Comparison of ENCODE assay signal across 25 cellular contexts in genomic region chr5:43731573-43731972, GRCh38.
"Had no signal": no experiment of that assay in that cellular context is flagged by ENCODE, and none has a peak within 500 bp of the region (broad histone marks: within the 10 kb centered on the region; RNA-seq: fewer than 3 reads in every experiment).

No MANE protein-coding gene starts in this region.

- FAIRE-seq: endometrium, islet of Langerhans, keratinocyte had no signal

- ATAC-seq: effector memory CD8-positive, alpha-beta T cell; esophagus mucosa; gastrocnemius medialis; heart right ventricle; left cardiac atrium; left lung; left ventricle myocardium superior; lower lobe of right lung; mucosa of descending colon had no signal

- H3K27ac ChIP-seq: colonic mucosa, epithelial cell of prostate, esophagus squamous epithelium, gastrocnemius medialis, heart right ventricle, left lung, lower lobe of right lung had no signal

- H3K36me3 ChIP-seq: colonic mucosa, esophagus squamous epithelium, gastrocnemius medialis, heart right ventricle, left lung, lower lobe of right lung had no signal

- H3K27me3 ChIP-seq: colonic mucosa, esophagus squamous epithelium, gastrocnemius medialis, heart right ventricle, left lung had no signal

- H3K9me3 ChIP-seq: colonic mucosa, esophagus squamous epithelium, gastrocnemius medialis, heart right ventricle, left lung, lower lobe of right lung, mucosa of descending colon had no signal

- H3K4me3 ChIP-seq: colonic mucosa, esophagus squamous epithelium, gastrocnemius medialis, heart right ventricle, left lung, lower lobe of right lung, mucosa of descending colon had no signal

- DNase-seq: colonic mucosa; cortex of kidney; effector CD8-positive, alpha-beta T cell; effector memory CD8-positive, alpha-beta T cell; endodermal cell; erythroblast; esophagus squamous epithelium; foreskin fibroblast; foreskin melanocyte; gastrocnemius medialis; glutamatergic neuron; head of caudate nucleus; heart right ventricle; hippocampal formation; left cardiac atrium; left lung; left ventricle myocardium superior; lower lobe of right lung; mucosa of descending colon; naive B cell had no signal

- H3K4me1 ChIP-seq: colonic mucosa, esophagus squamous epithelium, gastrocnemius medialis, heart right ventricle, left lung, lower lobe of right lung had no signal
